ENCODE assay signal across 8 cellular contexts in the genomic region with DNA sequence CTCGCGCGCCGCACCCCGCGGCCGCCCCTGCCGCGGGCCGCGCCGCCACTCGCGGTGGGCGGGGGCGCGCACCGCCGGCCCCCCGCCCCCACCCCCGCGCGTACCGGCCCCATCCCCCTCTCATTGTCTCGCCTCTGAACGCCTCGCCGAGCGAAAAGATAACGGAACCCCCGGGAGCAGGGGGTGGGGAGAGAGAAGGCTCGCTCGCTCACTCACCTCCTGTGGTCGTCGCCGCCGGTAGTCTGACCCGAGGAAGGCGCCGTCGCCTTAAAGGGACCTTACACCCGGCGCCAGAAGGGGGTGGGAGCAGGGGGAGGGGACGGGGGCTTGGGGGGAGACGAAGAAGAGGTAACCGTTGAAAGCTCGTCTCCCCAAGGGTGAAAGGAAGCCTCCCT. TPM values are rescaled to one million over a fixed set of nuclear protein-coding genes. Genes with fewer than 3 reads are reported as not detected.
A peak's percentile ranks its signal among the peaks of the same experiment; 100 is the strongest.
DNase-seq lines count a peak whose midpoint lies in the region; ATAC-seq and TF ChIP-seq lines count a peak whose summit lies in the region.

No MANE protein-coding gene starts in this region.

- no peak for TF ChIP-seq CTCF in HL-60 (IDR thresholded peaks at IDR 0.05; ENCODE audit: insufficient read depth, low read length)
- no peak for TF ChIP-seq CTCF in gastroesophageal sphincter (IDR thresholded peaks at IDR 0.05)
- no peak for TF ChIP-seq CTCF in osteoblast (IDR thresholded peaks at IDR 0.05; ENCODE audit: extremely low read depth, low read depth, low read length)

- peaks cover 0 to 46% (median 16%) of the 10 kb centered on the region in 3 donors for H3K4me1 ChIP-seq in gastroesophageal sphincter
- peaks cover 9% of the 10 kb centered on the region for H3K4me1 ChIP-seq in osteoblast (ENCODE audit: insufficient read depth, low read length)

- TF ChIP-seq POLR2A in gastroesophageal sphincter (IDR thresholded peaks at IDR 0.05), result no peak

- in situ Hi-C loops in ACHN (cut with HindIII; ENCODE audit: low pct_ligation_motif_present, low pct_unique_long_range_greater_than_20kb, low sequenced_read_pairs), result no loop called here

- no peak overlapping the region for H2AFZ ChIP-seq in osteoblast (ENCODE audit: low read length)

- peaks cover 43% of the 10 kb centered on the region for H3K79me2 ChIP-seq in osteoblast (ENCODE audit: insufficient read depth, low read length)

- peak overlapping the region; percentile 68 for H3K4me3 ChIP-seq in HL-60 (replicated peaks; ENCODE audit: insufficient read depth, low read length)
- H3K4me3 ChIP-seq in gastroesophageal sphincter, result peak overlapping the region; percentile 64 to 84
- H3K4me3 ChIP-seq in osteoblast (ENCODE audit: insufficient read depth, low read length), result peak overlapping the region; percentile 76

- H3K27me3 ChIP-seq in HL-60 (ENCODE audit: insufficient read depth, poor library complexity, severe bottlenecking), result no peaks in the 10 kb centered on the region
- no peaks in the 10 kb centered on the region for H3K27me3 ChIP-seq in gastroesophageal sphincter
- peaks cover 7% of the 10 kb centered on the region for H3K27me3 ChIP-seq in osteoblast (ENCODE audit: insufficient read depth, low read length)

- no peak overlapping the region for H3K4me2 ChIP-seq in osteoblast (ENCODE audit: insufficient read depth, low read length)

- H3K9me3 ChIP-seq in gastroesophageal sphincter (no peaks in the 10 kb centered on the region), osteoblast (ENCODE audit: low read depth, low read length) (no peaks in the 10 kb centered on the region)

- H3K36me3 ChIP-seq in gastroesophageal sphincter, result no peaks in the 10 kb centered on the region
- H3K36me3 ChIP-seq in osteoblast (ENCODE audit: insufficient read depth, low read length), result peaks cover 6% of the 10 kb centered on the region

- TF ChIP-seq EP300 in gastroesophageal sphincter (IDR thresholded peaks at IDR 0.05), result no peak

- peaks cover 13% of the 10 kb centered on the region for H4K20me1 ChIP-seq in osteoblast (ENCODE audit: insufficient read depth, low read length)

- WGBS in gastroesophageal sphincter (ENCODE audit: low coverage in 1 of 2), 2 donors, result no CpG with 5 or more reads among the region's 47 CpGs

- ATAC-seq in GM18909 (IDR thresholded peaks at IDR 0.05; ENCODE audit: poor library complexity, unreplicated experiment), result peak; percentile 52
- peak; percentile 56 for ATAC-seq in gastroesophageal sphincter

- DNase-seq in ACHN (peak; percentile 74), HL-60 (ENCODE audit: low read depth in 1 of 2, low spot score in 1 of 2) (peak; percentile 56 to 59), RKO (ENCODE audit: low spot score) (peak; percentile 75), activated gamma-delta T cell treated with Interleukin-2 at 50 U/mL for 16 hours (peak; percentile 50), osteoblast (ENCODE audit: insufficient read length, low spot score, missing footprints) (peak; percentile 92), ureter (ENCODE audit: low spot score) (peak; percentile 65)

- peak overlapping the region; percentile 62 for H3K27ac ChIP-seq in HL-60 (replicated peaks)
- H3K27ac ChIP-seq in gastroesophageal sphincter, result peak overlapping the region; percentile 92 to 100 (median 97)
- H3K27ac ChIP-seq in osteoblast (ENCODE audit: low read depth, low read length), result peak overlapping the region; percentile 37

RNA-seq across cellular contexts. Expression of a gene that starts 0.4 kb away (rescaled TPM):
- total RNA-seq in gastroesophageal sphincter, result 10 to 100 TPM; 25.8 to 68.2 (median 47.3) TPM
- total RNA-seq in osteoblast, result 26.8 and 56.9 TPM in 2 replicates
- 175 TPM for total RNA-seq in ureter

RNA-seq across cellular contexts. Expression of a gene that starts 52.3 kb away (rescaled TPM):
- 1 to 10 TPM in 1 of 4 donors, under 1 TPM in 3; 0.13 to 2.2 (median 0.29) TPM for total RNA-seq in gastroesophageal sphincter
- not detected in 2 replicates for total RNA-seq in osteoblast
- 67.4 TPM for total RNA-seq in ureter

RNA-seq across cellular contexts. Expression of a gene that starts 59.6 kb away (rescaled TPM):
- total RNA-seq in gastroesophageal sphincter (100 to 1,000 TPM; 192 to 245 (median 232) TPM), osteoblast (362 and 375 TPM in 2 replicates), ureter (205 TPM)

Comparison
In these comparisons a context has a peak if more than half of its experiments do, and no peak if none do; other contexts are left out.
1. Peak in every context shown above with its lines: DNase-seq, ATAC-seq, H3K4me3 ChIP-seq and H3K27ac ChIP-seq.
2. H3K27ac ChIP-seq: peak in every context shown above with its lines; median percentile 97 in gastroesophageal sphincter; 62 in HL-60; 37 in osteoblast.
3. RNA of a gene that starts 52.3 kb away (total RNA-seq): 67.4 TPM in ureter (single experiment); 0.13 to 2.2 TPM in gastroesophageal sphincter and not detected in osteoblast; every median in the first group is over 10 times any median in the second.